Comparison of ENCODE assay signal across 1 cellular context in genomic region chr15:77057650-77058049, GRCh38.
TF ChIP-seq lines count a peak whose summit lies in the region.

No MANE protein-coding gene starts in this region.

TF ChIP-seq in HEK293, 187 proteins besides CTCF, POLR2A, EP300 and RAD21 (continued from another document):
- TF ChIP-seq PRDM10 (tag by site-specific recombination; IDR thresholded peaks at IDR 0.05) (0 out of 2 replicates have a peak, but pooled peaks have one; percentile 37), ZBTB17 (tag by site-specific recombination; IDR thresholded peaks at IDR 0.05) (no peak), ZNF558 (tag by site-specific recombination; IDR thresholded peaks at IDR 0.05) (no peak), ZNF580 (tag by site-specific recombination; IDR thresholded peaks at IDR 0.05) (no peak)
